30 cellular contexts compared by ENCODE assay signal in the genomic region with DNA sequence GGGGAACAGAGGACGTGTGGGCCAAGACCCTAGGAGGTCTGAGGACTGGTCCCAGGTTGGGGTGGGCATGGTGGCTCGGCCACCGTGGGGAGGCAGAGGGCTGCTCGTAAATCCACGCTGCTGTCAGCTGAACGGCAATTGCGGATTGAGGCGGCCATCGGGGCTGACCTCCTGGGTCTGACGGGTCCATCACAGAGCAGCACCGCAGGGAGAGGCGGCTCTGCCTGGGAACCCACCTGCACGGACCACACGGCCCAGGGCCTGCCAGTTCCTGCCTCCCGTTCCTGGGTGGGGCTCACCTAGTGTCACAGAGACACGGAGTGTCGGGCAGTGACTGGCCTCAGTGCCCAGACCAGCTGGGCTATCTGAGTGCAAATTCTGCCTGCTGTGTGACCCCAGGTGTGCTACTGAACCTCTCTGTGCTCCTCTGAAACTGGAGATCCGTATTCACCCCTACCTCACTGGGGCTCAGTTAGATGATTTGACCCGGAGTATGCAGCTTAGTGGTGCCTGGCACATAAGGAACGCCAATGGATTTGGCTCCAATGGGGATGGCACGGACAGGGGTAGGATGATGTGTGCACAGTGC. TPM values are rescaled to one million over a fixed set of nuclear protein-coding genes. Genes with fewer than 3 reads are reported as not detected.
"Had no signal": no experiment of that assay in that cellular context is flagged by ENCODE, and none has a peak within 500 bp of the region (broad histone marks: within the 10 kb centered on the region; RNA-seq: fewer than 3 reads in every experiment).

No MANE protein-coding gene starts in this region.

- H3K27ac Mint-ChIP-seq: dendritic cell treated with granulocyte-macrophage colony-stimulating factor and Interleukin-4, amounts not matched to agents 40 ng/mL and 50 ng/mL, for 4 days; endodermal cell; memory B cell; natural killer cell; stimulated activated memory B cell treated with anti-CD40 and anti-IgM and Interleukin-4, amounts not matched to agents 10 μg/mL and 1 μg/mL and 100 μg/mL, for 72 hours had no signal

- H3K9me3 ChIP-seq: colonic mucosa, esophagus muscularis mucosa, gastroesophageal sphincter, heart left ventricle, ovary, psoas muscle, spleen, thoracic aorta, tibial nerve, upper lobe of left lung had no signal

- H3K4me1 ChIP-seq: foreskin keratinocyte, gastroesophageal sphincter, psoas muscle, tibial nerve had no signal

- H3K36me3 Mint-ChIP-seq: memory B cell; natural killer cell; stimulated activated memory B cell treated with anti-CD40 and anti-IgM and Interleukin-4, amounts not matched to agents 10 μg/mL and 1 μg/mL and 100 μg/mL, for 72 hours had no signal

- H3K27me3 ChIP-seq: colonic mucosa, hepatocyte, ovary, upper lobe of left lung had no signal

- H2AFZ ChIP-seq: hepatocyte had no signal

- DNase-seq: colonic mucosa; effector CD8-positive, alpha-beta T cell; endodermal cell; foreskin keratinocyte; heart left ventricle; kidney; natural killer cell; ovary; posterior cingulate gyrus; psoas muscle; spleen; stimulated activated CD4-positive, alpha-beta T cell treated with anti-CD3 and anti-CD28 coated beads, Interleukin-4, amount 100 ng/mL, for 4 hours; stimulated activated naive CD8-positive, alpha-beta T cell treated with anti-CD3 and anti-CD28 coated beads, Interleukin-15, Interleukin-2, amounts not matched to agents 100 U/mL and 50 U/mL, for 24 hours; substantia nigra had no signal

- FAIRE-seq: kidney, urothelium cell line had no signal

- H3K36me3 ChIP-seq: colonic mucosa, esophagus muscularis mucosa, gastroesophageal sphincter, heart left ventricle, ovary, spleen, thoracic aorta, tibial nerve, upper lobe of left lung had no signal

- H3K79me2 ChIP-seq: hepatocyte had no signal

- H3K4me3 ChIP-seq: colonic mucosa, esophagus muscularis mucosa, gastroesophageal sphincter, heart left ventricle, hepatocyte, lung, ovary, psoas muscle, skin epidermis, spleen, thoracic aorta, tibial nerve, upper lobe of left lung had no signal

- H3K4me3 Mint-ChIP-seq: dendritic cell treated with granulocyte-macrophage colony-stimulating factor and Interleukin-4, amounts not matched to agents 40 ng/mL and 50 ng/mL, for 4 days; endodermal cell; memory B cell; natural killer cell; stimulated activated memory B cell treated with anti-CD40 and anti-IgM and Interleukin-4, amounts not matched to agents 10 μg/mL and 1 μg/mL and 100 μg/mL, for 72 hours had no signal

- H3K4me2 ChIP-seq: hepatocyte had no signal

- ATAC-seq: foreskin keratinocyte; gastroesophageal sphincter; heart left ventricle; left lobe of liver; natural killer cell; psoas muscle; right cardiac atrium; stimulated activated memory B cell treated with anti-CD40 and anti-IgM and Interleukin-4, amounts not matched to agents 10 μg/mL and 1 μg/mL and 100 μg/mL, for 72 hours; stimulated activated naive CD8-positive, alpha-beta T cell treated with anti-CD3 and anti-CD28 coated beads, Interleukin-15, Interleukin-2, amounts not matched to agents 100 U/mL and 50 U/mL, for 24 hours had no signal

- H3K4me1 Mint-ChIP-seq: natural killer cell had no signal

- H3K9me3 Mint-ChIP-seq: dendritic cell treated with granulocyte-macrophage colony-stimulating factor and Interleukin-4, amounts not matched to agents 40 ng/mL and 50 ng/mL, for 4 days; endodermal cell; memory B cell; natural killer cell; stimulated activated memory B cell treated with anti-CD40 and anti-IgM and Interleukin-4, amounts not matched to agents 10 μg/mL and 1 μg/mL and 100 μg/mL, for 72 hours had no signal

- H3K27ac ChIP-seq: colonic mucosa, epithelial cell of prostate, esophagus muscularis mucosa, foreskin keratinocyte, gastroesophageal sphincter, heart left ventricle, hepatocyte, ovary, psoas muscle, skin epidermis, spleen, thoracic aorta, tibial nerve, upper lobe of left lung had no signal

RNA-seq across cellular contexts. Expression of gene KIF26A, which starts 53.1 kb away (rescaled TPM):
- total RNA-seq: mononuclear cell, natural killer cell had no signal
